9 cellular contexts compared by ENCODE assay signal in the genomic region with DNA sequence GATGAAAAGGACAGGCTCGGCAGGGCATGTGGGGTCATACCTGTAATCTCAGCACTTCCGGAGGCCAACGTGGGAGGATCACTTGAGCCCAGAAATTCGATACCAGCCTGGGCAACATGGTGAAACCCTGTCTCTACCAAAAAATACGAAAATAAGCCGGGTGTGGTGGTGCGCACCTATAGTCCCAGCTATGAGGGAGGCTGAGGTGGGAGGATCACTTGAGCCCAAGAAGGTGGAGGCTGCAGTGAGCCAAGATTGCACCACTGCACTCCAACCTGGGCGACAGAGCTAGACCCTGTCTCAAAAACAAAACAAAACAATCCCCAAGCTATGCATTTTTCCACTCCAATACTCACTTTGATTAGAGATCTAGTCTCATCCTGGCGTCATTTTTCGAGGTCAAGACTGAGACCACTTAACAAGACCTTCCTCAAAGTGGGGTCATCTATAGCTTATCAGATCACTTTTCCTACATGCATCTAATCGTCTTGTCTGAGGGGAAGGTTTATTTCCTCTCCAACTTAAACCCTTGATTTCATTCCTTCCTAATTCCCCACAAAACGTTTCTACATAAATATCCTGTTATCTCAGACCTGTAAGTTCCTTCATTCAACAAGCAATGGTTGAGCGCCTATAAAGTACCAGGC. TPM values are rescaled to one million over a fixed set of nuclear protein-coding genes. Genes with fewer than 3 reads are reported as not detected.
A peak's percentile ranks its signal among the peaks of the same experiment; 100 is the strongest.
DNase-seq lines count a peak whose midpoint lies in the region; ATAC-seq and TF ChIP-seq lines count a peak whose summit lies in the region.
"Had no signal": no experiment of that assay in that cellular context is flagged by ENCODE, and none has a peak within 500 bp of the region (broad histone marks: within the 10 kb centered on the region; RNA-seq: fewer than 3 reads in every experiment).

No MANE protein-coding gene starts in this region.

- H3K79me1 ChIP-seq in mesendoderm (ENCODE audit: low read length): no peaks in the 10 kb centered on the region

- peaks cover 0 to 4% (median 3%) of the 10 kb centered on the region in 5 experiments for H3K9me3 Mint-ChIP-seq in brain

- no peak overlapping the region for H2AK5ac ChIP-seq in mesendoderm (ENCODE audit: low read length)

- no peak overlapping the region for H2BK5ac ChIP-seq in mesendoderm (ENCODE audit: low read length)

- peak overlapping the region; percentile 58 for H3K9ac ChIP-seq in mesendoderm (ENCODE audit: low read length)

- H3K4ac ChIP-seq in mesendoderm (ENCODE audit: low read depth, low read length): no peak overlapping the region

- no peaks in the 10 kb centered on the region for H3K9me3 ChIP-seq in cardiac muscle cell (ENCODE audit: low read depth)

- TF ChIP-seq CTCF in cardiac muscle cell (IDR thresholded peaks at IDR 0.05; ENCODE audit: low read depth, low read length): no peak
- TF ChIP-seq CTCF in brain (conservative IDR thresholded peaks at IDR 0.05): no peak

- WGBS in mesendoderm (ENCODE audit: extremely low coverage, insufficient coverage, low lambda C conversion rate): no CpG with 5 or more reads among the region's 13 CpGs
- WGBS in urinary bladder: 48% methylated on average over 13 of the region's 13 CpGs

- H3K18ac ChIP-seq in mesendoderm (ENCODE audit: low read length): no peak overlapping the region

- H3K23ac ChIP-seq in mesendoderm (ENCODE audit: low read length): no peak overlapping the region

- H3K27ac Mint-ChIP-seq in brain: peak overlapping the region; percentile 91 to 98 (median 96)

- no peak overlapping the region for H4K5ac ChIP-seq in mesendoderm (ENCODE audit: low read length)

- H3K4me3 Mint-ChIP-seq in brain: peak overlapping the region; percentile 90 to 96 (median 93)

- H2BK15ac ChIP-seq in mesendoderm (replicated peaks; ENCODE audit: low read depth): no peak overlapping the region

- H3K4me1 Mint-ChIP-seq in brain: peaks cover 24% of the 10 kb centered on the region

- H2BK120ac ChIP-seq in mesendoderm (ENCODE audit: low read depth, low read length): no peak overlapping the region

- H3K4me3 ChIP-seq in cardiac muscle cell (peak overlapping the region; percentile 68), mesendoderm (ENCODE audit: low read length) (peak overlapping the region; percentile 82), urinary bladder (ENCODE audit: low read depth, low read length) (peak overlapping the region; percentile 73)

- H3K4me1 ChIP-seq in cardiac muscle cell (ENCODE audit: low read depth): no peaks in the 10 kb centered on the region
- no peaks in the 10 kb centered on the region for H3K4me1 ChIP-seq in mesendoderm (ENCODE audit: control insufficient read depth, low read depth, low read length)
- H3K4me1 ChIP-seq in urinary bladder (ENCODE audit: insufficient read depth): no peaks in the 10 kb centered on the region

- no peaks in the 10 kb centered on the region for H3K36me3 ChIP-seq in cardiac muscle cell
- no peaks in the 10 kb centered on the region for H3K36me3 ChIP-seq in mesendoderm (ENCODE audit: control insufficient read depth, insufficient read depth, low read length)
- no peaks in the 10 kb centered on the region for H3K36me3 ChIP-seq in urinary bladder (ENCODE audit: insufficient read depth)

- DNase-seq in cardiac muscle cell (ENCODE audit: low read depth in 1 of 2, low spot score in 1 of 2): no peak
- no peak for DNase-seq in left ventricle myocardium superior
- no peak for DNase-seq in mesendoderm
- DNase-seq in NK-92 treated with Interleukin-12 subunit alpha and Interleukin-12 subunit beta, amount 100 ng/mL, for 24 hours (lab: John Stamatoyannopoulos, UW): no peak
- no peak for DNase-seq in DMS114 treated with DMSO at 0.1 percent for 48 hours (lab: John Stamatoyannopoulos, UW; ENCODE audit: unreplicated experiment)

- no peak overlapping the region for H4K8ac ChIP-seq in mesendoderm (ENCODE audit: low read depth, low read length)

- H3K27ac ChIP-seq in cardiac muscle cell: peak overlapping the region; percentile 88
- H3K27ac ChIP-seq in mesendoderm (ENCODE audit: low read depth, low read length): no peak overlapping the region
- no peak overlapping the region for H3K27ac ChIP-seq in urinary bladder (ENCODE audit: low read depth)

- H3K27me3 ChIP-seq in cardiac muscle cell: no peaks in the 10 kb centered on the region
- H3K27me3 ChIP-seq in mesendoderm (ENCODE audit: insufficient read depth, low read length, poor library complexity): no peaks in the 10 kb centered on the region

- no peaks in the 10 kb centered on the region for H3K79me2 ChIP-seq in mesendoderm (ENCODE audit: control insufficient read depth, insufficient read depth, low read length)

- H3K27me3 Mint-ChIP-seq in brain: peaks cover 3% of the 10 kb centered on the region

- peak overlapping the region; percentile 47 for H3K4me2 ChIP-seq in mesendoderm (ENCODE audit: low read length)

- H3K56ac ChIP-seq in mesendoderm (ENCODE audit: low read length): peak overlapping the region; percentile 82

- intact Hi-C loops in left ventricle myocardium superior (cut with micrococcal nuclease): no loop called here

- peaks cover 4% of the 10 kb centered on the region for H3K36me3 Mint-ChIP-seq in brain

- ATAC-seq in left ventricle myocardium superior: no peak
- ATAC-seq in GM19463 (IDR thresholded peaks at IDR 0.05; ENCODE audit: unreplicated experiment): no peak

RNA-seq across cellular contexts. Expression of gene NKAP, which starts 1.3 kb away (rescaled TPM):
- total RNA-seq in cardiac muscle cell: 6.8 and 8.3 TPM in 2 replicates
- polyA plus RNA-seq in cardiac muscle cell: 5.6 and 6.9 TPM in 2 replicates
- 3.6 TPM for total RNA-seq in left ventricle myocardium superior
- polyA plus RNA-seq in brain (ENCODE audit: insufficient read depth, low read depth, low replicate concordance): 6.8 TPM
- polyA plus RNA-seq in mesendoderm (2013, experiment 1 of 2): 7.5 TPM
- polyA plus RNA-seq in mesendoderm (2013, experiment 2 of 2): 7.6 TPM
- 11.5 TPM for total RNA-seq in urinary bladder
- 6.8 TPM for polyA plus RNA-seq in urinary bladder

RNA-seq across cellular contexts. Expression of gene AKAP14, which starts 46.6 kb away (rescaled TPM):
- total RNA-seq in cardiac muscle cell (not detected in 2 replicates), left ventricle myocardium superior (not detected), urinary bladder (not detected)
- polyA plus RNA-seq in cardiac muscle cell (not detected in 2 replicates), brain (ENCODE audit: insufficient read depth, low read depth, low replicate concordance) (not detected), urinary bladder (not detected)
- polyA plus RNA-seq in mesendoderm (2013, experiment 1 of 2): 0.10 TPM
- polyA plus RNA-seq in mesendoderm (2013, experiment 2 of 2): not detected
- total RNA-seq: LHCN-M2 had no signal
